In the genomic region with DNA sequence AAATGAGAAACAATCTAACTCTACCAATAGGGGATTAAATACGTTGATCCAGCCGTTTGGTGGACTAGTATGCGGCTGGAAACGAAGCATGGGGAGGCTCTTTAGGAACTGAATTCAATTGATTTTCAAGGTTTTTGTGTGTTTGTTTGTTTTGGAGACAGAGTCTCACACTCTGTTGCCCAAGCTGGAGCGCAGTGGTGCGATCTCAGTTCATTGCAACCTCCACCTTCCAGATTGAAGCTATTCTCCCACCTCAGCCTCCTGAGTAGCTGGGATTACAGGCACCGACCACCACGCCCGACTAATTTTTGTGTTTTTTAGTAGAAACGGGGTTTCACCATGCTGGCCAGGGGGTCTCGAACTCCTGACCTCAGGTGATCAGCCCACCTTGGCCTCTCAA, we compare ENCODE assay signal across 17 cellular contexts. TPM values are rescaled to one million over a fixed set of nuclear protein-coding genes. Genes with fewer than 3 reads are reported as not detected.
DNase-seq lines count a peak whose midpoint lies in the region; ATAC-seq and TF ChIP-seq lines count a peak whose summit lies in the region.
"Had no signal": no experiment of that assay in that cellular context is flagged by ENCODE, and none has a peak within 500 bp of the region (broad histone marks: within the 10 kb centered on the region; RNA-seq: fewer than 3 reads in every experiment).

No MANE protein-coding gene starts in this region.

- intact Hi-C loops in gastrocnemius medialis (cut with DNase I; ENCODE audit: low total_unique reads): no loop called here

- H3K4me1 ChIP-seq in BLaER1 (peaks cover 86% of the 10 kb centered on the region), gastrocnemius medialis (no peaks in the 10 kb centered on the region)
- peaks cover 28% of the 10 kb centered on the region for H3K4me1 ChIP-seq in CD4-positive, CD25-positive, alpha-beta regulatory T cell (ENCODE audit: control insufficient read depth, insufficient read depth, low read length, poor library complexity, severe bottlenecking)
- H3K4me1 ChIP-seq: SJCRH30 had no signal

- H3K4me1 Mint-ChIP-seq in CD4-positive, CD25-positive, alpha-beta regulatory T cell: peaks cover 17 to 42% (median 29%) of the 10 kb centered on the region in 4 donors
- peaks cover 45% of the 10 kb centered on the region for H3K4me1 Mint-ChIP-seq in activated naive CD8-positive, alpha-beta T cell treated with anti-CD3 and anti-CD28 coated beads for 36 hours
- peaks cover 31 to 69% (median 47%) of the 10 kb centered on the region in 4 donors for H3K4me1 Mint-ChIP-seq in naive thymus-derived CD8-positive, alpha-beta T cell

- peaks cover 41% of the 10 kb centered on the region for H3K36me3 Mint-ChIP-seq in CD4-positive, CD25-positive, alpha-beta regulatory T cell
- H3K36me3 Mint-ChIP-seq in activated naive CD8-positive, alpha-beta T cell treated with anti-CD3 and anti-CD28 coated beads for 36 hours: peaks cover 64% of the 10 kb centered on the region
- H3K36me3 Mint-ChIP-seq in naive thymus-derived CD8-positive, alpha-beta T cell: peaks cover 0 to 86% (median 10%) of the 10 kb centered on the region in 3 donors

- H3K9me3 ChIP-seq in BLaER1: no peaks in the 10 kb centered on the region
- no peaks in the 10 kb centered on the region for H3K9me3 ChIP-seq in CD4-positive, CD25-positive, alpha-beta regulatory T cell (ENCODE audit: control insufficient read depth in 2 of 2, low read length in 2 of 2)
- H3K9me3 ChIP-seq in gastrocnemius medialis: no peaks in the 10 kb centered on the region
- H3K9me3 ChIP-seq: Peyer's patch, SJCRH30 had no signal

- ATAC-seq in CD4-positive, CD25-positive, alpha-beta regulatory T cell (ENCODE audit: low read depth in 2 of 2): no peak
- ATAC-seq in naive thymus-derived CD8-positive, alpha-beta T cell: no peak
- ATAC-seq in gastrocnemius medialis (no peak), GM18511 (IDR thresholded peaks at IDR 0.05; ENCODE audit: unreplicated experiment) (no peak)

- peak overlapping the region in 2 of 3 donors; percentile 22 to 29 for H3K27ac Mint-ChIP-seq in CD4-positive, CD25-positive, alpha-beta regulatory T cell
- peak overlapping the region; percentile 50 for H3K27ac Mint-ChIP-seq in activated naive CD8-positive, alpha-beta T cell treated with anti-CD3 and anti-CD28 coated beads for 36 hours
- peak overlapping the region in 7 of 10 donors; percentile 6 to 97 (median 66) for H3K27ac Mint-ChIP-seq in naive thymus-derived CD8-positive, alpha-beta T cell

- in situ Hi-C loops in gastrocnemius medialis (cut with MboI; ENCODE audit: low sequenced_read_pairs in 4 of 4): no loop called here

- DNase-seq in CD4-positive, CD25-positive, alpha-beta regulatory T cell: no peak
- DNase-seq in activated naive CD8-positive, alpha-beta T cell treated with anti-CD3 and anti-CD28 coated beads for 36 hours: no peak
- DNase-seq in naive thymus-derived CD8-positive, alpha-beta T cell: no peak
- DNase-seq in gastrocnemius medialis: no peak
- no peak for DNase-seq in stimulated activated CD4-positive, alpha-beta T cell treated with anti-CD3 and anti-CD28 coated beads, Interleukin-4, amount 100 ng/mL, for 1 hour
- DNase-seq: C1 segment of cervical spinal cord, DMS53, GDM1, Kasumi-1, NCI-H1694 treated with DMSO at 0.1 percent for 48 hours, NCI-H446, NCI-H526, Peyer's patch, SJCRH30 had no signal

- peak overlapping the region; percentile 65; the same call in 1 of the 2 replicates for H3K4me2 ChIP-seq in BLaER1

- H3K27ac ChIP-seq in BLaER1 (no peak overlapping the region), gastrocnemius medialis (no peak overlapping the region)
- no peak overlapping the region for H3K27ac ChIP-seq in CD4-positive, CD25-positive, alpha-beta regulatory T cell (ENCODE audit: insufficient read depth, low read length, poor library complexity, severe bottlenecking)
- H3K27ac ChIP-seq: SJCRH30 had no signal

- POLR2A ChIA-PET in naive thymus-derived CD8-positive, alpha-beta T cell (lab: Charles Lee): interaction anchor here (0.7 to 5.7 kb wide), 3 partner anchors 8 to 47 kb away, joined by 3 to 26 read pairs (median 4); a partner anchor contains a TSS

- TF ChIP-seq CTCF in gastrocnemius medialis (IDR thresholded peaks at IDR 0.05 in 4 of 5, conservative IDR thresholded peaks at IDR 0.05 in 1 of 5): no peak

- peaks cover 96% of the 10 kb centered on the region for H4K20me1 ChIP-seq in BLaER1

- no peaks in the 10 kb centered on the region for H3K27me3 Mint-ChIP-seq in CD4-positive, CD25-positive, alpha-beta regulatory T cell
- H3K27me3 Mint-ChIP-seq in activated naive CD8-positive, alpha-beta T cell treated with anti-CD3 and anti-CD28 coated beads for 36 hours: no peaks in the 10 kb centered on the region
- no peaks in the 10 kb centered on the region for H3K27me3 Mint-ChIP-seq in naive thymus-derived CD8-positive, alpha-beta T cell

- TF ChIP-seq POLR2A in gastrocnemius medialis (IDR thresholded peaks at IDR 0.05): no peak

- H3K9ac ChIP-seq in BLaER1: no peak overlapping the region

- H3K27me3 ChIP-seq in BLaER1: no peaks in the 10 kb centered on the region
- H3K27me3 ChIP-seq in CD4-positive, CD25-positive, alpha-beta regulatory T cell (ENCODE audit: control insufficient read depth, insufficient read depth, low read length): no peaks in the 10 kb centered on the region
- no peaks in the 10 kb centered on the region for H3K27me3 ChIP-seq in gastrocnemius medialis
- H3K27me3 ChIP-seq: Peyer's patch, SJCRH30 had no signal

- H3K9me3 Mint-ChIP-seq in CD4-positive, CD25-positive, alpha-beta regulatory T cell: no peaks in the 10 kb centered on the region
- no peaks in the 10 kb centered on the region for H3K9me3 Mint-ChIP-seq in activated naive CD8-positive, alpha-beta T cell treated with anti-CD3 and anti-CD28 coated beads for 36 hours
- H3K9me3 Mint-ChIP-seq in naive thymus-derived CD8-positive, alpha-beta T cell: no peaks in the 10 kb centered on the region

- peaks cover 97% of the 10 kb centered on the region for H3K36me3 ChIP-seq in BLaER1
- peaks cover 83% of the 10 kb centered on the region for H3K36me3 ChIP-seq in CD4-positive, CD25-positive, alpha-beta regulatory T cell (ENCODE audit: control insufficient read depth, insufficient read depth, low read length)
- peaks cover 0 to 24% of the 10 kb centered on the region in 2 donors for H3K36me3 ChIP-seq in gastrocnemius medialis

- H3K4me3 Mint-ChIP-seq in CD4-positive, CD25-positive, alpha-beta regulatory T cell: no peak overlapping the region
- no peak overlapping the region for H3K4me3 Mint-ChIP-seq in activated naive CD8-positive, alpha-beta T cell treated with anti-CD3 and anti-CD28 coated beads for 36 hours
- no peak overlapping the region for H3K4me3 Mint-ChIP-seq in naive thymus-derived CD8-positive, alpha-beta T cell

- no peak overlapping the region for H3K4me3 ChIP-seq in BLaER1
- H3K4me3 ChIP-seq in CD4-positive, CD25-positive, alpha-beta regulatory T cell (ENCODE audit: low read depth, low read length): no peak overlapping the region
- H3K4me3 ChIP-seq in gastrocnemius medialis: no peak overlapping the region
- H3K4me3 ChIP-seq: Peyer's patch, SJCRH30 had no signal

RNA-seq across cellular contexts. Expression of a gene that starts 7.1 kb away (rescaled TPM):
- total RNA-seq in CD4-positive, CD25-positive, alpha-beta regulatory T cell: 42.9 TPM
- 10 to 100 TPM; 79.2 to 88.8 (median 84.4) TPM for polyA plus RNA-seq in CD4-positive, CD25-positive, alpha-beta regulatory T cell
- 10 to 100 TPM; 53.6 to 55.7 TPM for total RNA-seq in activated naive CD8-positive, alpha-beta T cell treated with anti-CD3 and anti-CD28 coated beads for 36 hours
- 100 to 1,000 TPM; 102 to 103 TPM for total RNA-seq in naive thymus-derived CD8-positive, alpha-beta T cell
- polyA plus RNA-seq in naive thymus-derived CD8-positive, alpha-beta T cell: 100 to 1,000 TPM in 2 of 3 donors, 10 to 100 TPM in 1; 90.3 to 158 (median 124) TPM
- 10 to 100 TPM in 2 of 4 donors, 1 to 10 TPM in 2; 7.1 to 13.5 (median 9.3) TPM for total RNA-seq in gastrocnemius medialis

RNA-seq across cellular contexts. Expression of a gene that starts 20.5 kb away (rescaled TPM):
- 1.1 TPM for total RNA-seq in CD4-positive, CD25-positive, alpha-beta regulatory T cell
- not detected for polyA plus RNA-seq in CD4-positive, CD25-positive, alpha-beta regulatory T cell
- total RNA-seq in activated naive CD8-positive, alpha-beta T cell treated with anti-CD3 and anti-CD28 coated beads for 36 hours: not detected
- not detected for total RNA-seq in naive thymus-derived CD8-positive, alpha-beta T cell
- polyA plus RNA-seq in naive thymus-derived CD8-positive, alpha-beta T cell: not detected
- not detected for total RNA-seq in gastrocnemius medialis
- total RNA-seq: MCF 10A, Peyer's patch, SJCRH30 had no signal

RNA-seq across cellular contexts. Expression of a gene that starts 24.2 kb away (rescaled TPM):
- 0.99 TPM for total RNA-seq in CD4-positive, CD25-positive, alpha-beta regulatory T cell
- polyA plus RNA-seq in CD4-positive, CD25-positive, alpha-beta regulatory T cell: under 1 TPM in 1 of 4 donors, not detected in 3; 0.22 TPM
- total RNA-seq in activated naive CD8-positive, alpha-beta T cell treated with anti-CD3 and anti-CD28 coated beads for 36 hours: under 1 TPM; 0.20 to 0.35 TPM
- 1 to 10 TPM; 1.9 to 2.1 TPM for total RNA-seq in naive thymus-derived CD8-positive, alpha-beta T cell
- under 1 TPM in 2 of 3 donors, not detected in 1; 0.19 to 0.34 TPM for polyA plus RNA-seq in naive thymus-derived CD8-positive, alpha-beta T cell
- total RNA-seq in gastrocnemius medialis: 1 to 10 TPM in 1 of 4 donors, under 1 TPM in 2, not detected in 1; 0.42 to 1.1 (median 0.61) TPM
- total RNA-seq: SJCRH30 had no signal

RNA-seq across cellular contexts. Expression of a gene that starts 42.6 kb away (rescaled TPM):
- total RNA-seq in CD4-positive, CD25-positive, alpha-beta regulatory T cell: 20.6 TPM
- polyA plus RNA-seq in CD4-positive, CD25-positive, alpha-beta regulatory T cell: 10 to 100 TPM; 10.9 to 20.7 (median 15.2) TPM
- total RNA-seq in activated naive CD8-positive, alpha-beta T cell treated with anti-CD3 and anti-CD28 coated beads for 36 hours: 10 to 100 TPM; 15.2 to 16.7 TPM
- 10 to 100 TPM; 34.5 to 38.3 TPM for total RNA-seq in naive thymus-derived CD8-positive, alpha-beta T cell
- polyA plus RNA-seq in naive thymus-derived CD8-positive, alpha-beta T cell: 10 to 100 TPM; 17.6 to 30.8 (median 23.6) TPM
- 10 to 100 TPM in 2 of 4 donors, 1 to 10 TPM in 2; 7.4 to 45.1 (median 12.6) TPM for total RNA-seq in gastrocnemius medialis

RNA-seq across cellular contexts. Expression of a gene that starts 48.0 kb away (rescaled TPM):
- total RNA-seq in CD4-positive, CD25-positive, alpha-beta regulatory T cell: 35.4 TPM
- polyA plus RNA-seq in CD4-positive, CD25-positive, alpha-beta regulatory T cell: 10 to 100 TPM; 23.0 to 27.3 (median 25.4) TPM
- 10 to 100 TPM; 43.0 to 43.4 TPM for total RNA-seq in activated naive CD8-positive, alpha-beta T cell treated with anti-CD3 and anti-CD28 coated beads for 36 hours
- total RNA-seq in naive thymus-derived CD8-positive, alpha-beta T cell: 10 to 100 TPM; 27.0 to 32.4 TPM
- polyA plus RNA-seq in naive thymus-derived CD8-positive, alpha-beta T cell: 10 to 100 TPM; 11.6 to 29.8 (median 17.6) TPM
- total RNA-seq in gastrocnemius medialis: 10 to 100 TPM; 44.3 to 68.2 (median 52.6) TPM
